1 cellular context compared by ENCODE assay signal in the genomic region with DNA sequence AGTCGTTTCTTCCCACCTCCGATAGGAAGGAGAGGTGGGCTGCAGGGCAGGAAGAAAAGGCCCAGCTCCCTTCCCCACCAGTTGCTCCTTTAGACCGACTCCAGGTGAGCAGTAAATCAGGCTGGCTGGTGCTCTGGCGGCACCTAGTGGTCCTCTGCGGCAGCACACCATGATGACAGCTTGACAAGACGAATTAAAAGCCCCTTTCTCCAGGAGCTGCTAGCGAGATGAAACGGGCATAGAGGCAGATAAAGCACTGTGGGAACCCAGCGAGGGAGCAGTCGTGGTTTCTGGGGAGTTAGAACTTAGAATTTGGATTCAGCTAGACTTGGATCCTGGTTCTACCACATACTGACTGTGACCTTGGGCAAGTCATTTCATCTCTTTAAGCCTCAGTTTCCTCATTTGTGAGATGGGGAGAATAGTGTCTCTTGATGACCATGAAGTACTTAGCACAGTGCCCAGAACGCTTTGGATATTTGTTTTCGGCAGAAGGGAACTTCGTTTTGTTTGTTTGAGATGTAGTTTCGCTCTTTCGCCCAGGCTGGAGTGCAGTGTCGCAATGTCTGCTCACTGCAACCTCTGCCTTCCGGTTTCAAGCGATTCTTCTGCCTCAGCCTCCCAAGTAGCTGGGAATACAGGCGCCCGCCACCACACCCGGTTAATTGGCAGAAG.
TF ChIP-seq lines count a peak whose summit lies in the region.

No MANE protein-coding gene starts in this region.

TF ChIP-seq in HepG2, 621 proteins besides CTCF, POLR2A, EP300 and RAD21 (continued from another document and continues in another):
- no peak for TF ChIP-seq ZNF143 (CRISPR knock-in tag; IDR thresholded peaks at IDR 0.05)
- TF ChIP-seq ZNF331 (CRISPR knock-in tag; IDR thresholded peaks at IDR 0.05), result no peak; the same call in 1 of the 2 replicates
- TF ChIP-seq, protein P1, sequence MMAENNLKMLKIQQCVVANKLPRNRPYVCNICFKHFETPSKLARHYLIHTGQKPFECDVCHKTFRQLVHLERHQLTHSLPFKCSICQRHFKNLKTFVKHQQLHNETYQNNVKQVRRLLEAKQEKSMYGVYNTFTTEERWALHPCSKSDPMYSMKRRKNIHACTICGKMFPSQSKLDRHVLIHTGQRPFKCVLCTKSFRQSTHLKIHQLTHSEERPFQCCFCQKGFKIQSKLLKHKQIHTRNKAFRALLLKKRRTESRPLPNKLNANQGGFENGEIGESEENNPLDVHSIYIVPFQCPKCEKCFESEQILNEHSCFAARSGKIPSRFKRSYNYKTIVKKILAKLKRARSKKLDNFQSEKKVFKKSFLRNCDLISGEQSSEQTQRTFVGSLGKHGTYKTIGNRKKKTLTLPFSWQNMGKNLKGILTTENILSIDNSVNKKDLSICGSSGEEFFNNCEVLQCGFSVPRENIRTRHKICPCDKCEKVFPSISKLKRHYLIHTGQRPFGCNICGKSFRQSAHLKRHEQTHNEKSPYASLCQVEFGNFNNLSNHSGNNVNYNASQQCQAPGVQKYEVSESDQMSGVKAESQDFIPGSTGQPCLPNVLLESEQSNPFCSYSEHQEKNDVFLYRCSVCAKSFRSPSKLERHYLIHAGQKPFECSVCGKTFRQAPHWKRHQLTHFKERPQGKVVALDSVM (CRISPR knock-in tag; IDR thresholded peaks at IDR 0.05), result 0 out of 2 replicates have a peak, but pooled peaks have one; percentile 11
- TF ChIP-seq ZNF24 (IDR thresholded peaks at IDR 0.05), result no peak
- no peak for TF ChIP-seq SSRP1 (CRISPR knock-in tag; IDR thresholded peaks at IDR 0.05)
- TF ChIP-seq ZNF326 (CRISPR knock-in tag; IDR thresholded peaks at IDR 0.05; ENCODE audit: borderline replicate concordance), result no peak
- TF ChIP-seq ZNF7 (CRISPR knock-in tag; IDR thresholded peaks at IDR 0.05), result no peak
- TF ChIP-seq BHLHE40 (IDR thresholded peaks at IDR 0.05; ENCODE audit: low read length), result no peak
- TF ChIP-seq SAP130 (CRISPR knock-in tag; IDR thresholded peaks at IDR 0.05; ENCODE audit: low read depth), result peak; percentile 42; the same call in 1 of the 2 replicates
- TF ChIP-seq ZFP41 (CRISPR knock-in tag; IDR thresholded peaks at IDR 0.05; ENCODE audit: borderline replicate concordance), result no peak
- TF ChIP-seq MED1 (CRISPR knock-in tag; IDR thresholded peaks at IDR 0.05), result peak; percentile 9; the same call in 1 of the 2 replicates
- TF ChIP-seq ZNF556 (CRISPR knock-in tag; IDR thresholded peaks at IDR 0.05; ENCODE audit: borderline replicate concordance), result 0 out of 2 replicates have a peak, but pooled peaks have one; percentile 67
- no peak for TF ChIP-seq DR1 (CRISPR knock-in tag; IDR thresholded peaks at IDR 0.05)
- TF ChIP-seq MAFK (conservative IDR thresholded peaks at IDR 0.05 in 1 of 2, IDR thresholded peaks at IDR 0.05 in 1 of 2; ENCODE audit: low read length in 2 of 2), result no peak
- TF ChIP-seq ZNF33A (CRISPR knock-in tag; IDR thresholded peaks at IDR 0.05; ENCODE audit: borderline replicate concordance), result no peak
- no peak for TF ChIP-seq PHF20 (CRISPR knock-in tag; IDR thresholded peaks at IDR 0.05)
- TF ChIP-seq, protein P2, sequence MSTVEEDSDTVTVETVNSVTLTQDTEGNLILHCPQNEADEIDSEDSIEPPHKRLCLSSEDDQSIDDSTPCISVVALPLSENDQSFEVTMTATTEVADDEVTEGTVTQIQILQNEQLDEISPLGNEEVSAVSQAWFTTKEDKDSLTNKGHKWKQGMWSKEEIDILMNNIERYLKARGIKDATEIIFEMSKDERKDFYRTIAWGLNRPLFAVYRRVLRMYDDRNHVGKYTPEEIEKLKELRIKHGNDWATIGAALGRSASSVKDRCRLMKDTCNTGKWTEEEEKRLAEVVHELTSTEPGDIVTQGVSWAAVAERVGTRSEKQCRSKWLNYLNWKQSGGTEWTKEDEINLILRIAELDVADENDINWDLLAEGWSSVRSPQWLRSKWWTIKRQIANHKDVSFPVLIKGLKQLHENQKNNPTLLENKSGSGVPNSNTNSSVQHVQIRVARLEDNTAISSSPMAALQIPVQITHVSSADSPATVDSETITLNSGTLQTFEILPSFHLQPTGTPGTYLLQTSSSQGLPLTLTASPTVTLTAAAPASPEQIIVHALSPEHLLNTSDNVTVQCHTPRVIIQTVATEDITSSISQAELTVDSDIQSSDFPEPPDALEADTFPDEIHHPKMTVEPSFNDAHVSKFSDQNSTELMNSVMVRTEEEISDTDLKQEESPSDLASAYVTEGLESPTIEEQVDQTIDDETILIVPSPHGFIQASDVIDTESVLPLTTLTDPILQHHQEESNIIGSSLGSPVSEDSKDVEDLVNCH (CRISPR knock-in tag; IDR thresholded peaks at IDR 0.05), result no peak
- no peak for TF ChIP-seq ZNF549 (CRISPR knock-in tag; IDR thresholded peaks at IDR 0.05)
- TF ChIP-seq ZNF775 (CRISPR knock-in tag; IDR thresholded peaks at IDR 0.05; ENCODE audit: borderline replicate concordance), result 0 out of 2 replicates have a peak, but pooled peaks have one; percentile 46
- no peak for TF ChIP-seq ADNP (CRISPR knock-in tag; IDR thresholded peaks at IDR 0.05)
- TF ChIP-seq, protein P3, sequence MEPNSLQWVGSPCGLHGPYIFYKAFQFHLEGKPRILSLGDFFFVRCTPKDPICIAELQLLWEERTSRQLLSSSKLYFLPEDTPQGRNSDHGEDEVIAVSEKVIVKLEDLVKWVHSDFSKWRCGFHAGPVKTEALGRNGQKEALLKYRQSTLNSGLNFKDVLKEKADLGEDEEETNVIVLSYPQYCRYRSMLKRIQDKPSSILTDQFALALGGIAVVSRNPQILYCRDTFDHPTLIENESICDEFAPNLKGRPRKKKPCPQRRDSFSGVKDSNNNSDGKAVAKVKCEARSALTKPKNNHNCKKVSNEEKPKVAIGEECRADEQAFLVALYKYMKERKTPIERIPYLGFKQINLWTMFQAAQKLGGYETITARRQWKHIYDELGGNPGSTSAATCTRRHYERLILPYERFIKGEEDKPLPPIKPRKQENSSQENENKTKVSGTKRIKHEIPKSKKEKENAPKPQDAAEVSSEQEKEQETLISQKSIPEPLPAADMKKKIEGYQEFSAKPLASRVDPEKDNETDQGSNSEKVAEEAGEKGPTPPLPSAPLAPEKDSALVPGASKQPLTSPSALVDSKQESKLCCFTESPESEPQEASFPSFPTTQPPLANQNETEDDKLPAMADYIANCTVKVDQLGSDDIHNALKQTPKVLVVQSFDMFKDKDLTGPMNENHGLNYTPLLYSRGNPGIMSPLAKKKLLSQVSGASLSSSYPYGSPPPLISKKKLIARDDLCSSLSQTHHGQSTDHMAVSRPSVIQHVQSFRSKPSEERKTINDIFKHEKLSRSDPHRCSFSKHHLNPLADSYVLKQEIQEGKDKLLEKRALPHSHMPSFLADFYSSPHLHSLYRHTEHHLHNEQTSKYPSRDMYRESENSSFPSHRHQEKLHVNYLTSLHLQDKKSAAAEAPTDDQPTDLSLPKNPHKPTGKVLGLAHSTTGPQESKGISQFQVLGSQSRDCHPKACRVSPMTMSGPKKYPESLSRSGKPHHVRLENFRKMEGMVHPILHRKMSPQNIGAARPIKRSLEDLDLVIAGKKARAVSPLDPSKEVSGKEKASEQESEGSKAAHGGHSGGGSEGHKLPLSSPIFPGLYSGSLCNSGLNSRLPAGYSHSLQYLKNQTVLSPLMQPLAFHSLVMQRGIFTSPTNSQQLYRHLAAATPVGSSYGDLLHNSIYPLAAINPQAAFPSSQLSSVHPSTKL (CRISPR knock-in tag; IDR thresholded peaks at IDR 0.05), result peak; percentile 4; the same call in 1 of the 2 replicates
- TF ChIP-seq NR2F1 (CRISPR knock-in tag; IDR thresholded peaks at IDR 0.05), result no peak
- no peak for TF ChIP-seq TBX2 (CRISPR knock-in tag; IDR thresholded peaks at IDR 0.05; ENCODE audit: borderline replicate concordance)
- 0 out of 2 replicates have a peak, but pooled peaks have one; percentile 21 for TF ChIP-seq DPF2 (CRISPR knock-in tag; IDR thresholded peaks at IDR 0.05; ENCODE audit: borderline replicate concordance, low read depth)
- TF ChIP-seq TARDBP (CRISPR knock-in tag; IDR thresholded peaks at IDR 0.05), result no peak
- TF ChIP-seq, protein P4, sequence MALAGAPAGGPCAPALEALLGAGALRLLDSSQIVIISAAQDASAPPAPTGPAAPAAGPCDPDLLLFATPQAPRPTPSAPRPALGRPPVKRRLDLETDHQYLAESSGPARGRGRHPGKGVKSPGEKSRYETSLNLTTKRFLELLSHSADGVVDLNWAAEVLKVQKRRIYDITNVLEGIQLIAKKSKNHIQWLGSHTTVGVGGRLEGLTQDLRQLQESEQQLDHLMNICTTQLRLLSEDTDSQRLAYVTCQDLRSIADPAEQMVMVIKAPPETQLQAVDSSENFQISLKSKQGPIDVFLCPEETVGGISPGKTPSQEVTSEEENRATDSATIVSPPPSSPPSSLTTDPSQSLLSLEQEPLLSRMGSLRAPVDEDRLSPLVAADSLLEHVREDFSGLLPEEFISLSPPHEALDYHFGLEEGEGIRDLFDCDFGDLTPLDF (CRISPR knock-in tag; IDR thresholded peaks at IDR 0.05), result no peak
- TF ChIP-seq, protein P5, sequence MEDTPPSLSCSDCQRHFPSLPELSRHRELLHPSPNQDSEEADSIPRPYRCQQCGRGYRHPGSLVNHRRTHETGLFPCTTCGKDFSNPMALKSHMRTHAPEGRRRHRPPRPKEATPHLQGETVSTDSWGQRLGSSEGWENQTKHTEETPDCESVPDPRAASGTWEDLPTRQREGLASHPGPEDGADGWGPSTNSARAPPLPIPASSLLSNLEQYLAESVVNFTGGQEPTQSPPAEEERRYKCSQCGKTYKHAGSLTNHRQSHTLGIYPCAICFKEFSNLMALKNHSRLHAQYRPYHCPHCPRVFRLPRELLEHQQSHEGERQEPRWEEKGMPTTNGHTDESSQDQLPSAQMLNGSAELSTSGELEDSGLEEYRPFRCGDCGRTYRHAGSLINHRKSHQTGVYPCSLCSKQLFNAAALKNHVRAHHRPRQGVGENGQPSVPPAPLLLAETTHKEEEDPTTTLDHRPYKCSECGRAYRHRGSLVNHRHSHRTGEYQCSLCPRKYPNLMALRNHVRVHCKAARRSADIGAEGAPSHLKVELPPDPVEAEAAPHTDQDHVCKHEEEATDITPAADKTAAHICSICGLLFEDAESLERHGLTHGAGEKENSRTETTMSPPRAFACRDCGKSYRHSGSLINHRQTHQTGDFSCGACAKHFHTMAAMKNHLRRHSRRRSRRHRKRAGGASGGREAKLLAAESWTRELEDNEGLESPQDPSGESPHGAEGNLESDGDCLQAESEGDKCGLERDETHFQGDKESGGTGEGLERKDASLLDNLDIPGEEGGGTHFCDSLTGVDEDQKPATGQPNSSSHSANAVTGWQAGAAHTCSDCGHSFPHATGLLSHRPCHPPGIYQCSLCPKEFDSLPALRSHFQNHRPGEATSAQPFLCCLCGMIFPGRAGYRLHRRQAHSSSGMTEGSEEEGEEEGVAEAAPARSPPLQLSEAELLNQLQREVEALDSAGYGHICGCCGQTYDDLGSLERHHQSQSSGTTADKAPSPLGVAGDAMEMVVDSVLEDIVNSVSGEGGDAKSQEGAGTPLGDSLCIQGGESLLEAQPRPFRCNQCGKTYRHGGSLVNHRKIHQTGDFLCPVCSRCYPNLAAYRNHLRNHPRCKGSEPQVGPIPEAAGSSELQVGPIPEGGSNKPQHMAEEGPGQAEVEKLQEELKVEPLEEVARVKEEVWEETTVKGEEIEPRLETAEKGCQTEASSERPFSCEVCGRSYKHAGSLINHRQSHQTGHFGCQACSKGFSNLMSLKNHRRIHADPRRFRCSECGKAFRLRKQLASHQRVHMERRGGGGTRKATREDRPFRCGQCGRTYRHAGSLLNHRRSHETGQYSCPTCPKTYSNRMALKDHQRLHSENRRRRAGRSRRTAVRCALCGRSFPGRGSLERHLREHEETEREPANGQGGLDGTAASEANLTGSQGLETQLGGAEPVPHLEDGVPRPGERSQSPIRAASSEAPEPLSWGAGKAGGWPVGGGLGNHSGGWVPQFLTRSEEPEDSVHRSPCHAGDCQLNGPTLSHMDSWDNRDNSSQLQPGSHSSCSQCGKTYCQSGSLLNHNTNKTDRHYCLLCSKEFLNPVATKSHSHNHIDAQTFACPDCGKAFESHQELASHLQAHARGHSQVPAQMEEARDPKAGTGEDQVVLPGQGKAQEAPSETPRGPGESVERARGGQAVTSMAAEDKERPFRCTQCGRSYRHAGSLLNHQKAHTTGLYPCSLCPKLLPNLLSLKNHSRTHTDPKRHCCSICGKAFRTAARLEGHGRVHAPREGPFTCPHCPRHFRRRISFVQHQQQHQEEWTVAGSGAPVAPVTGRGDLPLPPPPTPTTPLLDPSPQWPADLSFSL (CRISPR knock-in tag; IDR thresholded peaks at IDR 0.05), result no peak
- TF ChIP-seq ZNF468 (CRISPR knock-in tag; IDR thresholded peaks at IDR 0.05), result no peak
- TF ChIP-seq, protein P6, sequence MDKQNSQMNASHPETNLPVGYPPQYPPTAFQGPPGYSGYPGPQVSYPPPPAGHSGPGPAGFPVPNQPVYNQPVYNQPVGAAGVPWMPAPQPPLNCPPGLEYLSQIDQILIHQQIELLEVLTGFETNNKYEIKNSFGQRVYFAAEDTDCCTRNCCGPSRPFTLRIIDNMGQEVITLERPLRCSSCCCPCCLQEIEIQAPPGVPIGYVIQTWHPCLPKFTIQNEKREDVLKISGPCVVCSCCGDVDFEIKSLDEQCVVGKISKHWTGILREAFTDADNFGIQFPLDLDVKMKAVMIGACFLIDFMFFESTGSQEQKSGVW (CRISPR knock-in tag; IDR thresholded peaks at IDR 0.05; ENCODE audit: borderline replicate concordance), result no peak
- no peak for TF ChIP-seq ZNF3 (CRISPR knock-in tag; IDR thresholded peaks at IDR 0.05)
- TF ChIP-seq SAFB2 (CRISPR knock-in tag; IDR thresholded peaks at IDR 0.05; ENCODE audit: borderline replicate concordance, low read depth), result 0 out of 2 replicates have a peak, but pooled peaks have one; percentile 18
- TF ChIP-seq ZNF501 (CRISPR knock-in tag; IDR thresholded peaks at IDR 0.05), result peak; percentile 71
- TF ChIP-seq PITX1 (CRISPR knock-in tag; IDR thresholded peaks at IDR 0.05), result peak; percentile 30; the same call in 1 of the 2 replicates
- no peak for TF ChIP-seq ZBTB8A (CRISPR knock-in tag; IDR thresholded peaks at IDR 0.05; ENCODE audit: borderline replicate concordance, low read depth)
- TF ChIP-seq, protein P7, sequence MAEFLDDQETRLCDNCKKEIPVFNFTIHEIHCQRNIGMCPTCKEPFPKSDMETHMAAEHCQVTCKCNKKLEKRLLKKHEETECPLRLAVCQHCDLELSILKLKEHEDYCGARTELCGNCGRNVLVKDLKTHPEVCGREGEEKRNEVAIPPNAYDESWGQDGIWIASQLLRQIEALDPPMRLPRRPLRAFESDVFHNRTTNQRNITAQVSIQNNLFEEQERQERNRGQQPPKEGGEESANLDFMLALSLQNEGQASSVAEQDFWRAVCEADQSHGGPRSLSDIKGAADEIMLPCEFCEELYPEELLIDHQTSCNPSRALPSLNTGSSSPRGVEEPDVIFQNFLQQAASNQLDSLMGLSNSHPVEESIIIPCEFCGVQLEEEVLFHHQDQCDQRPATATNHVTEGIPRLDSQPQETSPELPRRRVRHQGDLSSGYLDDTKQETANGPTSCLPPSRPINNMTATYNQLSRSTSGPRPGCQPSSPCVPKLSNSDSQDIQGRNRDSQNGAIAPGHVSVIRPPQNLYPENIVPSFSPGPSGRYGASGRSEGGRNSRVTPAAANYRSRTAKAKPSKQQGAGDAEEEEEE (CRISPR knock-in tag; IDR thresholded peaks at IDR 0.05; ENCODE audit: borderline replicate concordance), result no peak
- TF ChIP-seq ZNF567 (CRISPR knock-in tag; IDR thresholded peaks at IDR 0.05; ENCODE audit: borderline replicate concordance), result peak; percentile 80; the same call in 1 of the 2 replicates
- no peak for TF ChIP-seq MXI1 (IDR thresholded peaks at IDR 0.05; ENCODE audit: borderline replicate concordance, low read depth, low read length)
- TF ChIP-seq, protein P8, sequence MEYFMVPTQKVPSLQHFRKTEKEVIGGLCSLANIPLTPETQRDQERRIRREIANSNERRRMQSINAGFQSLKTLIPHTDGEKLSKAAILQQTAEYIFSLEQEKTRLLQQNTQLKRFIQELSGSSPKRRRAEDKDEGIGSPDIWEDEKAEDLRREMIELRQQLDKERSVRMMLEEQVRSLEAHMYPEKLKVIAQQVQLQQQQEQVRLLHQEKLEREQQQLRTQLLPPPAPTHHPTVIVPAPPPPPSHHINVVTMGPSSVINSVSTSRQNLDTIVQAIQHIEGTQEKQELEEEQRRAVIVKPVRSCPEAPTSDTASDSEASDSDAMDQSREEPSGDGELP (IDR thresholded peaks at IDR 0.05; ENCODE audit: borderline replicate concordance, low read depth), result peak; percentile 49; the same call in 1 of the 2 replicates
- no peak for TF ChIP-seq NCOR1 (IDR thresholded peaks at IDR 0.05; ENCODE audit: borderline replicate concordance, low read length)
